Comparison of ENCODE assay signal across 7 cellular contexts in the genomic region with DNA sequence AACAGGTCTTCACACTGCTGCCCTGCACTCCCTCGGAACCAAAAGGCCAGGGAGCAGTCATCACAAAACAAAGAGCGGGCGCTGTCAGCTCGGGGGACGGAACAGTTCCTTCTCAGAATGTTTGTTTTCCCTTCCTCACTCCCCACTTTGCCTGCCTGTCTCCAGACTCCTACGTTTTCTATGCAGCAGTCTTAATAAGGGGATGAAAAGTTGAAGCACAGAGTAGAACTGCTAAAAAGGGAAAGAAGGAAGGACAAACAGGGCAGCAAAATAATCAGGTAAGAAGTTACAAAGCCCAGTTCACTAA. TPM values are rescaled to one million over a fixed set of nuclear protein-coding genes. Genes with fewer than 3 reads are reported as not detected.
DNase-seq lines count a peak whose midpoint lies in the region; ATAC-seq and TF ChIP-seq lines count a peak whose summit lies in the region.

No MANE protein-coding gene starts in this region.

- H3K9ac ChIP-seq in IMR-90 (ENCODE audit: low read depth, low read length): peak overlapping the region; percentile 81

- H3K36me3 Mint-ChIP-seq in immature natural killer cell: peaks cover 0 to 4% (median 0%) of the 10 kb centered on the region in 3 donors

- H4K91ac ChIP-seq in IMR-90 (ENCODE audit: insufficient read depth, low read depth, low read length): peak overlapping the region; percentile 70; the same call in 1 of the 2 replicates

- CTCF ChIA-PET in IMR-90 (lab: Yijun Ruan, JAX): no interaction called here

- H3K4ac ChIP-seq in IMR-90 (ENCODE audit: low read depth, low read length): peak overlapping the region; percentile 61; the same call in 1 of the 2 replicates

- TF ChIP-seq CTCF in IMR-90 (conservative IDR thresholded peaks at IDR 0.05; ENCODE audit: low read depth, low read length) (no peak), stomach (IDR thresholded peaks at IDR 0.05) (no peak)

- H3K79me1 ChIP-seq in IMR-90 (ENCODE audit: low read depth in 1 of 2, low read length in 2 of 2): peaks cover 15 to 22% of the 10 kb centered on the region in 2 experiments; a peak in 3 of 4 replicates

- TF ChIP-seq EP300 in stomach (IDR thresholded peaks at IDR 0.05): no peak

- peak overlapping the region; percentile 85; the same call in 1 of the 2 replicates for H3K14ac ChIP-seq in IMR-90 (replicated peaks; ENCODE audit: low read depth, low read length)

- H3K27me3 Mint-ChIP-seq in immature natural killer cell (ENCODE audit: low read depth in 3 of 3): peaks cover 12 to 28% (median 13%) of the 10 kb centered on the region in 3 donors

- 0 out of 2 replicates have a peak overlapping the region, but pooled peaks have one; percentile 8 for H2AK5ac ChIP-seq in IMR-90 (ENCODE audit: low read depth, low read length)

- peak overlapping the region in 3 of 6 donors; percentile 54 to 84 (median 70) for H3K27ac Mint-ChIP-seq in immature natural killer cell

- H3K9me3 ChIP-seq in IMR-90 (ENCODE audit: control insufficient read depth, insufficient read depth, low read length): no peaks in the 10 kb centered on the region
- H3K9me3 ChIP-seq in stomach: no peaks in the 10 kb centered on the region

- TF ChIP-seq POLR2A in IMR-90 (IDR thresholded peaks at IDR 0.05; ENCODE audit: low read depth, low read length) (no peak), stomach (IDR thresholded peaks at IDR 0.05) (no peak)

- WGBS in IMR-90 (ENCODE audit: extremely low coverage in 2 of 2, insufficient read length in 1 of 2), 2 experiments: 0% methylated on average over 1 of the region's 6 CpGs; no CpG with 5 or more reads in 1 of the 2 experiments
- WGBS in stomach, 5 donors: 0 to 6% (median 4%) methylated on average over 6 of the region's 6 CpGs

- DNase-seq in IMR-90: no peak
- DNase-seq in immature natural killer cell: no peak
- DNase-seq in stomach: no peak
- no peak for DNase-seq in stimulated activated CD4-positive, alpha-beta T cell treated with anti-CD3 and anti-CD28 coated beads, Interleukin-12 subunit alpha, Interleukin-12 subunit beta, amount 100 ng/mL, for 4 hours

- peak overlapping the region; percentile 56 for H2BK5ac ChIP-seq in IMR-90 (ENCODE audit: low read depth, low read length, poor library complexity, severe bottlenecking)

- peak overlapping the region; percentile 34; the same call in 2 of the 3 replicates for H2BK15ac ChIP-seq in IMR-90 (ENCODE audit: low read depth, low read length)

- H3K4me3 ChIP-seq in IMR-90 (ENCODE audit: insufficient read depth, low read depth, low read length): peak overlapping the region; percentile 70
- peak overlapping the region; percentile 63 to 90 (median 75) for H3K4me3 ChIP-seq in stomach

- dilution Hi-C loops in IMR-90 (cut with HindIII; ENCODE audit: low sequenced_read_pairs, unreplicated experiment): no loop called here

- ATAC-seq in IMR-90 (ENCODE audit: low read depth) (no peak), GM21423 (IDR thresholded peaks at IDR 0.05; ENCODE audit: unreplicated experiment) (no peak), GM19351 (IDR thresholded peaks at IDR 0.05; ENCODE audit: unreplicated experiment) (no peak)

- H4K8ac ChIP-seq in IMR-90 (ENCODE audit: low read depth in 2 of 2, low read length in 2 of 2): peak overlapping the region; percentile 59 to 62; a peak in 2 of 4 replicates

- H2AK9ac ChIP-seq in IMR-90 (replicated peaks; ENCODE audit: low read depth, low read length, poor library complexity): peak overlapping the region; percentile 17

- H3K4me3 Mint-ChIP-seq in immature natural killer cell: peak overlapping the region; percentile 87 to 98 (median 91)

- peak overlapping the region; percentile 76; the same call in 1 of the 2 replicates for H2BK120ac ChIP-seq in IMR-90 (ENCODE audit: low read depth, low read length)

- H3K4me1 ChIP-seq in IMR-90 (ENCODE audit: control insufficient read depth, insufficient read depth, low read length): peaks cover 3% of the 10 kb centered on the region; the same call in 1 of the 2 replicates
- H3K4me1 ChIP-seq in stomach: peaks cover 11 to 36% (median 19%) of the 10 kb centered on the region in 4 donors

- no peaks in the 10 kb centered on the region for H3K9me1 ChIP-seq in IMR-90 (ENCODE audit: insufficient read depth, low read length)

- H4K20me1 ChIP-seq in IMR-90 (ENCODE audit: insufficient read depth, low read length): no peaks in the 10 kb centered on the region

- H3K23ac ChIP-seq in IMR-90 (ENCODE audit: low read depth, low read length): peak overlapping the region; percentile 54

- H3K27ac ChIP-seq in IMR-90 (ENCODE audit: insufficient read depth, low read length) (peak overlapping the region; percentile 76), angular gyrus (ENCODE audit: low read depth, low read length) (peak overlapping the region; percentile 13), stomach (peak overlapping the region; percentile 74 to 87 (median 81))

- no TSS peak for BruUV-seq in IMR-90 (replicated peaks; lab: Mats Ljungman, UMichigan)

- H4K5ac ChIP-seq in IMR-90 (ENCODE audit: low read depth, low read length): no peak overlapping the region; the same call in 1 of the 2 replicates

- H3K56ac ChIP-seq in IMR-90 (ENCODE audit: extremely low read depth, insufficient read depth, low read length): peak overlapping the region; percentile 51

- H2BK20ac ChIP-seq in IMR-90 (ENCODE audit: low read depth, low read length): no peak overlapping the region

- 0 out of 2 replicates have a peak, but pooled peaks cover 2% of the 10 kb centered on the region for H3K27me3 ChIP-seq in IMR-90 (ENCODE audit: control insufficient read depth, insufficient read depth, low read length)
- peaks cover 0 to 24% (median 13%) of the 10 kb centered on the region in 3 donors for H3K27me3 ChIP-seq in stomach

- H3K36me3 ChIP-seq in IMR-90 (ENCODE audit: control insufficient read depth, insufficient read depth, low read length) (no peaks in the 10 kb centered on the region), stomach (no peaks in the 10 kb centered on the region)

- no peaks in the 10 kb centered on the region for H3K9me3 Mint-ChIP-seq in immature natural killer cell

- POLR2A ChIA-PET in IMR-90 (lab: Charles Lee; ENCODE audit: unreplicated experiment): no interaction called here

- H2AFZ ChIP-seq in IMR-90 (replicated peaks; ENCODE audit: low read length, poor library complexity): peak overlapping the region; percentile 97

- H3K4me2 ChIP-seq in IMR-90 (ENCODE audit: low read depth, low read length): peak overlapping the region; percentile 83

- in situ Hi-C loops in IMR-90 (cut with MboI; ENCODE audit: low sequenced_read_pairs): loop anchor here (25.0 kb wide), 1 partner anchor 975 kb away; a partner anchor contains a TSS

- H3K18ac ChIP-seq in IMR-90 (ENCODE audit: low read depth, low read length): no peak overlapping the region; the same call in 1 of the 2 replicates

- no peak for TF ChIP-seq RAD21 in IMR-90 (IDR thresholded peaks at IDR 0.05; ENCODE audit: low read length)

- peaks cover 17 to 24% of the 10 kb centered on the region in 2 donors for H3K4me1 Mint-ChIP-seq in immature natural killer cell

- intact Hi-C loops in IMR-90 (cut with micrococcal nuclease): loop anchor here (2.0 to 5.0 kb wide), 2 partner anchors 41 to 55 kb away; a partner anchor contains a TSS
- intact Hi-C loops in stomach (cut with DNase I; ENCODE audit: low total_unique reads): no loop called here

TF ChIP-seq in IMR-90, 13 proteins besides CTCF, POLR2A, EP300 and RAD21:
- TF ChIP-seq FOS (IDR thresholded peaks at IDR 0.05; ENCODE audit: low read depth, low read length): no peak

RNA-seq across cellular contexts. Expression of a gene that starts 0.7 kb away (rescaled TPM):
- total RNA-seq in IMR-90 (2012; rRNA removed) (11.1 and 13.3 TPM in 2 replicates), stomach (1 to 10 TPM; 3.1 to 8.1 (median 5.8) TPM)
- polyA plus RNA-seq in IMR-90 (2012; rRNA removed) (12.4 and 12.5 TPM in 2 replicates), immature natural killer cell (not detected), stomach (1 to 10 TPM; 1.1 to 2.9 (median 2.6) TPM)
- polyA plus RNA-seq in IMR-90 (2012; cell fraction: cytosol; rRNA removed): 8.8 and 12.9 TPM in 2 replicates
- polyA plus RNA-seq in IMR-90 (2012; cell fraction: nucleus; rRNA removed; ENCODE audit: low replicate concordance): 8.4 and 15.0 TPM in 2 replicates

RNA-seq across cellular contexts. Expression of a gene that starts 41.3 kb away (rescaled TPM):
- 15.4 and 41.1 TPM in 2 replicates for total RNA-seq in IMR-90 (2012; rRNA removed)
- 20.0 and 23.8 TPM in 2 replicates for polyA plus RNA-seq in IMR-90 (2012; rRNA removed)
- 4.2 and 5.3 TPM in 2 replicates for polyA plus RNA-seq in IMR-90 (2012; cell fraction: cytosol; rRNA removed)
- 1.7 and 7.9 TPM in 2 replicates for polyA plus RNA-seq in IMR-90 (2012; cell fraction: nucleus; rRNA removed; ENCODE audit: low replicate concordance)
- polyA plus RNA-seq in immature natural killer cell: 10 to 100 TPM; 26.9 to 51.6 (median 51.4) TPM
- total RNA-seq in stomach: 100 to 1,000 TPM in 1 of 5 donors, 10 to 100 TPM in 4; 12.0 to 229 (median 37.5) TPM
- 10 to 100 TPM; 10.8 to 15.0 (median 13.9) TPM for polyA plus RNA-seq in stomach

Comparison
In these comparisons a context has a peak if more than half of its experiments do, and no peak if none do; other contexts are left out.
1. H3K27ac ChIP-seq: peak in every context shown above with its lines; median percentile 81 in stomach; 76 in IMR-90; 13 in angular gyrus.